ENCODE assay signal across 9 cellular contexts in the genomic region with DNA sequence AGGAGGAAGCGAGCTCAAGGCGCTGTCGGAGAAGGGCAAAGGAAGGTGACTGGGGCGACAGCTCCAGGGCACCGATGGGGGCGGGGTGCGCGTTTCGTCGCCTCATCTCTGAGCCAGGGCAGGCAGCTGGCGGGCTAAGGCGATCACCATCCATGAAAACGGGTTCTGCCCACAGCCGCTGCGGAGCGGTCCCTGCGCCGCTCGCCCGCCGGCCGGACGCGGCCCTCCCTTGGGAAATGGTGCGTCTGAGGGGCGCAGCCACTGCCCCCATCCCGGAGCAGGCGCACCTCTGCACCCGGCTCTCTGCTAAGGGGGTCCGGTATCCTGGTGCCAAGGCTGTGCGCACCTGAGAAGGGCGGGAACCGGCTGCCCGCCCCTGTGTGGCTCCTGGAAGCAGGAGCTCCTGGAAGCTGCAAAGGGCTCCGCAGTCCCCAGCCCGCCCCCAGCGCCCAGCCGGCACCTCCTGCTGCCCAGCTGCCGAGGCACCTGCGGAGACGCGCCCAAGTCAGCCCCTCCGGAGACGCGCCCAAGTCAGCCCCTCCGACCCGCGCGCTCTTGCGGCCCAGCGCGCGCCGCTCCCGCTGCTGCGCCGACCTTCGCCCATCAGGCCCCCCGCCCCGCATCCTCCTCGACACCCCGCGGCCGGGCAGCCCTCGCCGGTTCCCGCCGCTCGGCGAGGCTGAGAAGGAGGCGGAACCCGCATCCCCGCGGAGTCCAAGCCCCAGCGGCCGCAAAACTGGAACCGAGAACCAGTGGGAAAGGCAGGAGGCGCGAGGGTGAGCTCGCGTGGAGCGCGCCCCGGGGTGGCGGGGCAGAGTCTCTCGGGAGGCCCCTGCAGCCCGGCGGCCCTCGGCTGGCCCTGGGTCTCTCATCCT. TPM values are rescaled to one million over a fixed set of nuclear protein-coding genes. Genes with fewer than 3 reads are reported as not detected.
A peak's percentile ranks its signal among the peaks of the same experiment; 100 is the strongest.
DNase-seq lines count a peak whose midpoint lies in the region; ATAC-seq and TF ChIP-seq lines count a peak whose summit lies in the region.
"Had no signal": no experiment of that assay in that cellular context is flagged by ENCODE, and none has a peak within 500 bp of the region (broad histone marks: within the 10 kb centered on the region; RNA-seq: fewer than 3 reads in every experiment).

No MANE protein-coding gene starts in this region.

- peak; percentile 59 for DNase-seq in DMS 273 (lab: John Stamatoyannopoulos, UW; ENCODE audit: unreplicated experiment)
- DNase-seq in DMS 273 treated with DMSO at 0.1 percent for 48 hours (lab: John Stamatoyannopoulos, UW), result no peak
- no peak for DNase-seq in Panc1 (ENCODE audit: low read depth, low spot score)
- no peak for DNase-seq in fibroblast of villous mesenchyme (ENCODE audit: low read depth)
- peak; percentile 64 for DNase-seq in retina
- DNase-seq in NCI-H345 (lab: John Stamatoyannopoulos, UW), result no peak
- no peak for DNase-seq in effector CD4-positive, alpha-beta T cell
- DNase-seq in inferior parietal cortex (ENCODE audit: extremely low spot score), result no peak

- TF ChIP-seq CTCF in Panc1 (IDR thresholded peaks at IDR 0.05) (no peak), fibroblast of villous mesenchyme (IDR thresholded peaks at IDR 0.05; ENCODE audit: insufficient read depth, low read depth, low read length) (no peak)

- no TSS peak for BruUV-seq in Panc1 (replicated peaks; lab: Mats Ljungman, UMichigan)

- peaks cover 14% of the 10 kb centered on the region for H3K27me3 ChIP-seq in Panc1 (ENCODE audit: control insufficient read depth, insufficient read depth, low read length)

- H3K9me3 ChIP-seq in Panc1 (ENCODE audit: control insufficient read depth, insufficient read depth, low read depth, low read length), result no peaks in the 10 kb centered on the region

- intact Hi-C loops in Panc1 (cut with micrococcal nuclease; ENCODE audit: unreplicated experiment), result no loop called here

- in situ Hi-C loops in Panc1 (cut with HindIII; ENCODE audit: low pct_unique_long_range_greater_than_20kb, low sequenced_read_pairs), result no loop called here

- peak overlapping the region; percentile 48 to 52 for H3K4me3 ChIP-seq in Panc1 (ENCODE audit: low read depth in 2 of 2, low read length in 2 of 2)
- H3K4me3 ChIP-seq in fibroblast of villous mesenchyme (ENCODE audit: low read depth, low read length), result peak overlapping the region; percentile 43

- POLR2A ChIA-PET in Panc1 (lab: Charles Lee), result no interaction called here

- H3K4me1 ChIP-seq in Panc1 (ENCODE audit: control insufficient read depth, insufficient read depth, low read length), result 0 out of 2 replicates have a peak, but pooled peaks cover 3% of the 10 kb centered on the region

- CTCF ChIA-PET in Panc1 (lab: Charles Lee), result interaction anchor here (0.6 kb wide), 1 partner anchor 842 kb away, joined by 3 read pairs; no protein-coding TSS in a partner anchor

- H3K27ac ChIP-seq in Panc1 (ENCODE audit: low read length), result no peak overlapping the region
- H3K27ac ChIP-seq: 22Rv1 had no signal

- ATAC-seq in Panc1, result peak; percentile 29

- no peaks in the 10 kb centered on the region; the same call in 1 of the 2 replicates for H3K36me3 ChIP-seq in Panc1 (ENCODE audit: control insufficient read depth, insufficient read depth, low read length)

RNA-seq across cellular contexts. Expression of a gene that starts 0.8 kb away (rescaled TPM):
- total RNA-seq in Panc1 (2021; ENCODE audit: unreplicated experiment) (0.10 TPM), fibroblast of villous mesenchyme (not detected in 2 replicates)
- not detected for polyA plus RNA-seq in Panc1 (2012; ENCODE audit: insufficient read length)

Comparison
In these comparisons a context has a peak if more than half of its experiments do, and no peak if none do; other contexts are left out.
1. DNase-seq: peak in DMS 273 (single experiment) and retina (single experiment); none in DMS 273 treated with DMSO at 0.1 percent for 48 hours (single experiment), Panc1 (single experiment), fibroblast of villous mesenchyme (single experiment), NCI-H345 (single experiment), effector CD4-positive, alpha-beta T cell (single experiment) and inferior parietal cortex (single experiment).